In the genomic region with DNA sequence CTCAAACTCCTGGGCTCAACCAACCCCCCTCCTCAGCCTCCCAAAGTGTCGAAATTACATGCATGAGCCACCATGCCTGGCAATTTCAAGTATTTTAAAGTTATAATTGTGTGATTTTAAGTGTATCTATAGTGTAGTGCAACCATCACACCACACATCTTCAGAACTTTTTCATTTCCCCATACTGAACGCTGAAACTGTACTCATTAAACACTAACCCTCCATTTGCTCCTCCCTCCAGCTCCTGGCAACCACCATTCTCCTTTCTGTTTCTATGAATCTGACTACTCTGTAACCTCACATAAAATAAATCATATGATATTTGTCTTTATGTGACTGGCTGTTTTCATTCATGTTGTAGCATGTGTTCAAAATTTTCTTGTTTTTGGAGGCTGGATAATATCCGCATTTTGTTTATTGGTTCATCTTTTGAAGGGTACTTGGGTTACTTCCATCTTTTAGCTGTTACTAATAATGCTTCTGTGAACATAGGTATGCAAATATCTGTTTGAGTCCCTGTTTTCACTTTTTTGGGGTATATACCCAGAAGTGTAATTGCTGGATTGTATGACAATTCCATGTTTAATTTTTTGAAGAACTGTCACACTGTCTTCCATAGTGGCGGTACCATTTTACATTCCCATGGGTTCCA, we compare ENCODE assay signal across 11 cellular contexts.
DNase-seq lines count a peak whose midpoint lies in the region; ATAC-seq lines count a peak whose summit lies in the region.
"Had no signal": no experiment of that assay in that cellular context is flagged by ENCODE, and none has a peak within 500 bp of the region (broad histone marks: within the 10 kb centered on the region; RNA-seq: fewer than 3 reads in every experiment).

No MANE protein-coding gene starts in this region.

- H3K36me3 Mint-ChIP-seq in activated T-helper 17 cell treated with anti-CD3 and anti-CD28 coated beads, Interleukin-2, amount 50 U/mL, for 72 hours (ENCODE audit: low read depth): no peaks in the 10 kb centered on the region
- H3K36me3 Mint-ChIP-seq: activated naive CD8-positive, alpha-beta T cell treated with anti-CD3 and anti-CD28 coated beads, Interleukin-2, amount 10 ng/mL, durations not matched to agents 7 days and 5 days had no signal

- ATAC-seq in GM19025 (IDR thresholded peaks at IDR 0.05; ENCODE audit: low read depth, unreplicated experiment) (peak; percentile 88), GM21619 (IDR thresholded peaks at IDR 0.05; ENCODE audit: unreplicated experiment) (peak; percentile 89), HG03095 (IDR thresholded peaks at IDR 0.05; ENCODE audit: unreplicated experiment) (peak; percentile 91), HG03571 (IDR thresholded peaks at IDR 0.05; ENCODE audit: unreplicated experiment) (no peak)
- peak; percentile 49 for ATAC-seq in activated T-helper 17 cell treated with anti-CD3 and anti-CD28 coated beads, Interleukin-2, amount 50 U/mL, for 72 hours (replicated peaks)
- ATAC-seq: Right ventricle myocardium inferior; stimulated activated naive CD8-positive, alpha-beta T cell treated with anti-CD3 and anti-CD28 coated beads, Interleukin-15, amount 100 ng/mL, for 72 hours had no signal

- H3K4me3 Mint-ChIP-seq in activated T-helper 17 cell treated with anti-CD3 and anti-CD28 coated beads, Interleukin-2, amount 50 U/mL, for 72 hours: no peak overlapping the region
- H3K4me3 Mint-ChIP-seq: activated naive CD8-positive, alpha-beta T cell treated with anti-CD3 and anti-CD28 coated beads, Interleukin-2, amount 10 ng/mL, durations not matched to agents 7 days and 5 days; stimulated activated naive CD8-positive, alpha-beta T cell treated with anti-CD3 and anti-CD28 coated beads, Interleukin-15, amount 100 ng/mL, for 72 hours had no signal

- peaks cover 11% of the 10 kb centered on the region for H3K9me3 Mint-ChIP-seq in activated T-helper 17 cell treated with anti-CD3 and anti-CD28 coated beads, Interleukin-2, amount 50 U/mL, for 72 hours

- no peak overlapping the region for H3K27ac Mint-ChIP-seq in activated T-helper 17 cell treated with anti-CD3 and anti-CD28 coated beads, Interleukin-2, amount 50 U/mL, for 72 hours
- H3K27ac Mint-ChIP-seq: activated naive CD8-positive, alpha-beta T cell treated with anti-CD3 and anti-CD28 coated beads, Interleukin-2, amount 10 ng/mL, durations not matched to agents 7 days and 5 days had no signal

- DNase-seq in AG08395 (ENCODE audit: low spot score): no peak
- no peak for DNase-seq in NCI-H1105 (lab: John Stamatoyannopoulos, UW)
- DNase-seq: activated naive CD8-positive, alpha-beta T cell treated with anti-CD3 and anti-CD28 coated beads, Interleukin-2, amount 10 ng/mL, durations not matched to agents 7 days and 5 days; NCI-H524 treated with DMSO at 0.1 percent for 48 hours; stimulated activated naive CD8-positive, alpha-beta T cell treated with anti-CD3 and anti-CD28 coated beads, Interleukin-15, amount 100 ng/mL, for 72 hours had no signal

- H3K27me3 Mint-ChIP-seq in activated T-helper 17 cell treated with anti-CD3 and anti-CD28 coated beads, Interleukin-2, amount 50 U/mL, for 72 hours: no peaks in the 10 kb centered on the region
- H3K27me3 Mint-ChIP-seq: activated naive CD8-positive, alpha-beta T cell treated with anti-CD3 and anti-CD28 coated beads, Interleukin-2, amount 10 ng/mL, durations not matched to agents 7 days and 5 days; stimulated activated naive CD8-positive, alpha-beta T cell treated with anti-CD3 and anti-CD28 coated beads, Interleukin-15, amount 100 ng/mL, for 72 hours had no signal

- H3K4me1 Mint-ChIP-seq in activated T-helper 17 cell treated with anti-CD3 and anti-CD28 coated beads, Interleukin-2, amount 50 U/mL, for 72 hours: peaks cover 31% of the 10 kb centered on the region
- H3K4me1 Mint-ChIP-seq: activated naive CD8-positive, alpha-beta T cell treated with anti-CD3 and anti-CD28 coated beads, Interleukin-2, amount 10 ng/mL, durations not matched to agents 7 days and 5 days had no signal
